ENCODE assay signal across 8 cellular contexts in genomic region chr3:71087109-71088018, GRCh38.
DNase-seq lines count a peak whose midpoint lies in the region; ATAC-seq lines count a peak whose summit lies in the region.

No MANE protein-coding gene starts in this region.

- peak overlapping the region; percentile 42 for H3K9ac ChIP-seq in skeletal muscle satellite cell (ENCODE audit: low read depth, low read length)

- peak in 1 of 2 donors; percentile 32 for DNase-seq in activated naive CD4-positive, alpha-beta T cell treated with anti-CD3 and anti-CD28 coated beads, Interleukin-2, amount 50 U/mL, for 72 hours (ENCODE audit: low spot score in 2 of 2)
- no peak for DNase-seq in NCI-H2081 treated with DMSO at 0.1 percent for 48 hours (lab: John Stamatoyannopoulos, UW)
- no peak for DNase-seq in NCI-H2227 (lab: John Stamatoyannopoulos, UW; ENCODE audit: unreplicated experiment)
- DNase-seq in iPS-NIHi11 (ENCODE audit: low spot score) = no peak

- H3K9me3 ChIP-seq in skeletal muscle satellite cell (replicated peaks; ENCODE audit: low read length) = no peaks in the 10 kb centered on the region

- peaks cover 18 to 30% of the 10 kb centered on the region in 2 donors for H3K36me3 Mint-ChIP-seq in activated naive CD4-positive, alpha-beta T cell treated with anti-CD3 and anti-CD28 coated beads, Interleukin-2, amount 50 U/mL, for 72 hours

- H3K27me3 ChIP-seq in ACC112 (ENCODE audit: insufficient read depth, low read length) (no peaks in the 10 kb centered on the region), skeletal muscle satellite cell (ENCODE audit: control insufficient read depth, insufficient read depth, low read length) (no peaks in the 10 kb centered on the region)

- H3K36me3 ChIP-seq in ACC112 (ENCODE audit: insufficient read depth, low read length) (no peaks in the 10 kb centered on the region), skeletal muscle satellite cell (ENCODE audit: insufficient read depth, low read length) (no peaks in the 10 kb centered on the region)

- peak overlapping the region; percentile 61 for H3K27ac ChIP-seq in ACC112 (ENCODE audit: low read depth, low read length)

- no peak overlapping the region for H2AFZ ChIP-seq in ACC112 (ENCODE audit: low read length, unreplicated experiment)

- H3K4me3 ChIP-seq in ACC112 (ENCODE audit: low read depth, low read length) (no peak overlapping the region), skeletal muscle satellite cell (ENCODE audit: low read length) (no peak overlapping the region)

- no peaks in the 10 kb centered on the region for H3K9me3 Mint-ChIP-seq in activated naive CD4-positive, alpha-beta T cell treated with anti-CD3 and anti-CD28 coated beads, Interleukin-2, amount 50 U/mL, for 72 hours

- peak overlapping the region; percentile 82 to 88 for H3K27ac Mint-ChIP-seq in activated naive CD4-positive, alpha-beta T cell treated with anti-CD3 and anti-CD28 coated beads, Interleukin-2, amount 50 U/mL, for 72 hours

- peaks cover 32% of the 10 kb centered on the region for H3K4me1 ChIP-seq in ACC112 (ENCODE audit: control insufficient read depth, insufficient read depth, low read length, unreplicated experiment)
- peaks cover 50% of the 10 kb centered on the region for H3K4me1 ChIP-seq in skeletal muscle satellite cell (ENCODE audit: control insufficient read depth, insufficient read depth, low read length)

- no peak overlapping the region for H3K4me2 ChIP-seq in skeletal muscle satellite cell (ENCODE audit: low read length)

- ATAC-seq in GM19395 (IDR thresholded peaks at IDR 0.05; ENCODE audit: unreplicated experiment) (peak; percentile 96), HG03354 (IDR thresholded peaks at IDR 0.05; ENCODE audit: poor library complexity, severe bottlenecking, unreplicated experiment) (peak; percentile 92)
- peak; percentile 68 to 90 for ATAC-seq in activated naive CD4-positive, alpha-beta T cell treated with anti-CD3 and anti-CD28 coated beads, Interleukin-2, amount 50 U/mL, for 72 hours

- H3K79me2 ChIP-seq in ACC112 (ENCODE audit: control insufficient read depth, insufficient read depth, low read length, unreplicated experiment) = peaks cover 14% of the 10 kb centered on the region
